Comparison of ENCODE assay signal across 16 cellular contexts in the genomic region with DNA sequence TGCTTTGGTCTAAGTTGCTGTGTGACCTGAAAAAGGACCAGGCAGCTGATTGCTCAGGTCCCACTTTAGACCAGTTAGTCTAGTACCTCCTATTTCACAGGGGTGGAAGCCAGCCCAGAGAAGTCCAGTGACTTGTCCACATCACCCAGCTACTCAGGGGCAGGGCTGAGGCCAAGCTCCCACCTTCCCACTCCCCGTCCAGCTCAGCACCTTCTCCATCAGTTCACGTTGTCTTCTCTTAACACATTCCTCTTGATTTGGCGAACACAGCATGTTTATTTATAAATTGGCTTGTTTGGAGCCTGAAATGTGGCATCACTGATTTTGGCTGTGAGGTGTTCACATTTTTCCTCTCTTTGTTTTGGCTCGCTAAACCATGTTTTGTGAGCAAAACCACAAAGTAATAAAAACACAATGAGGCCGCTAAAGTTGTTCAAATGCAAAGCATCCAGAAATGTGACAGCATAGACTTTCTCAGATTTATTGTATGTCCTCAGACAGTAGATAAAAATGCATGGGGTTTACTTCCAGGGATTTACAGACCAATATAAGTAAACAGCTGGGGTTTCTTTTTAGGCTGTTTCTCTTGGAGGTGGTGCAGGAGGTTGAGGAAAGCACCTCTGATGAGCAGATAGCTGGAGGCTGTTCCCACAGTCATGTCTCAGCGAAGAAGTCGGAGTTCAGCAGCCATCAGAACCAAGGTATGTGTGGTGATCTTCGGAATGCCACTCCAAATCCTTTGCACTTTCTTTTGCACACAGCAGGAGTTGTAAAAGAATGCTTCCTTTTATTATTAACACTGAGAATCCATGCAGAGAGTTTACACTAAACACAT.
DNase-seq lines count a peak whose midpoint lies in the region; ATAC-seq, FAIRE-seq and TF ChIP-seq lines count a peak whose summit lies in the region.
"Had no signal": no experiment of that assay in that cellular context is flagged by ENCODE, and none has a peak within 500 bp of the region (broad histone marks: within the 10 kb centered on the region; RNA-seq: fewer than 3 reads in every experiment).

No MANE protein-coding gene starts in this region.

- H3K9me3 ChIP-seq in GM12878 (replicated peaks; ENCODE audit: control insufficient read depth, insufficient read depth, low read length) (no peaks in the 10 kb centered on the region), keratinocyte (ENCODE audit: control insufficient read depth, low read depth, low read length) (no peaks in the 10 kb centered on the region), SJCRH30 (replicated peaks) (no peaks in the 10 kb centered on the region)
- H3K9me3 ChIP-seq: BE2C, body of pancreas had no signal

- dilution Hi-C loops in keratinocyte (cut with MboI; ENCODE audit: extremely low pct_ligation_motif_present, low sequenced_read_pairs), result no loop called here

- no peak for TF ChIP-seq EP300 in GM12878 (IDR thresholded peaks at IDR 0.05; ENCODE audit: borderline replicate concordance in 1 of 2, control insufficient read depth in 1 of 2, low read depth in 2 of 2, low read length in 2 of 2)

- peaks cover 13% of the 10 kb centered on the region for H3K4me1 ChIP-seq in GM23338 (ENCODE audit: insufficient read depth)
- H3K4me1 ChIP-seq in GM12878 (ENCODE audit: control insufficient read depth, insufficient read depth, low read length), result no peaks in the 10 kb centered on the region
- peaks cover 22% of the 10 kb centered on the region for H3K4me1 ChIP-seq in keratinocyte (ENCODE audit: control insufficient read depth, extremely low read depth, insufficient read depth, low read length)
- H3K4me1 ChIP-seq in SJCRH30, result no peaks in the 10 kb centered on the region
- H3K4me1 ChIP-seq: BE2C, body of pancreas had no signal

- no peak overlapping the region for H3K4me3 Mint-ChIP-seq in GM23338

- no peak overlapping the region for H3K9ac ChIP-seq in GM12878 (ENCODE audit: control insufficient read depth, insufficient read depth, low read length)
- H3K9ac ChIP-seq in keratinocyte (ENCODE audit: control insufficient read depth, extremely low read depth, insufficient read depth, low read length), result no peak overlapping the region

- RAD21 ChIA-PET in GM12878 (lab: Charles Lee; ENCODE audit: unreplicated experiment), result interaction anchor here (1.7 kb wide), 1 partner anchor 91 kb away, joined by 6 read pairs; no protein-coding TSS in a partner anchor

- H3K4me1 Mint-ChIP-seq in GM23338, result peaks cover 21% of the 10 kb centered on the region

- POLR2A ChIA-PET in GM12878 (lab: Charles Lee), result interaction anchor here (0.6 kb wide), 1 partner anchor 84 kb away, joined by 4 read pairs; no protein-coding TSS in a partner anchor

- DNase-seq in AG20443 (ENCODE audit: low spot score) (peak; percentile 41), GM23338 (ENCODE audit: low spot score) (peak; percentile 17), GM12878 (ENCODE audit: low read depth, low spot score) (no peak), keratinocyte (ENCODE audit: low read depth, low spot score) (no peak), H7 (no peak), SJCRH30 (no peak)
- no peak for DNase-seq in stimulated activated CD4-positive, alpha-beta T cell treated with anti-CD3 and anti-CD28 coated beads, Interleukin-4, amount 100 ng/mL, for 1 hour
- DNase-seq: activated CD8-positive, alpha-beta memory T cell treated with anti-CD3 and anti-CD28 coated beads for 24 hours; BE2C; body of pancreas; DMS 273 treated with DMSO at 0.1 percent for 48 hours; dorsolateral prefrontal cortex; NCI-H187 treated with DMSO at 0.1 percent for 48 hours; stimulated activated CD4-positive, alpha-beta T cell treated with anti-CD3 and anti-CD28 coated beads, Interleukin-15, amount 100 ng/mL, for 24 hours; WERI-Rb-1 had no signal

- H3F3A ChIP-seq in GM23338 (replicated peaks; ENCODE audit: low read depth), result 0 out of 2 replicates have a peak, but pooled peaks cover 4% of the 10 kb centered on the region

- TF ChIP-seq CTCF in GM23338 (conservative IDR thresholded peaks at IDR 0.05; ENCODE audit: low read depth in 2 of 2) (no peak), GM12878 (IDR thresholded peaks at IDR 0.05 in 2 of 3, conservative IDR thresholded peaks at IDR 0.05 in 1 of 3; ENCODE audit: control insufficient read depth in 2 of 3, extremely low read depth in 1 of 3, insufficient read depth in 1 of 3, low read depth in 3 of 3, low read length in 3 of 3) (no peak), keratinocyte (optimal IDR thresholded peaks at IDR 0.05 in 1 of 3, IDR thresholded peaks at IDR 0.05 in 1 of 3, conservative IDR thresholded peaks at IDR 0.05 in 1 of 3; ENCODE audit: extremely low read depth in 1 of 3, insufficient read depth in 2 of 3, low read length in 3 of 3) (no peak)

- no peaks in the 10 kb centered on the region for H3K9me3 Mint-ChIP-seq in GM23338

- H2AFZ ChIP-seq in GM23338 (peak overlapping the region; percentile 20; the same call in 1 of the 2 replicates), GM12878 (ENCODE audit: control insufficient read depth, low read depth, low read length) (no peak overlapping the region), keratinocyte (ENCODE audit: control insufficient read depth, low read length) (no peak overlapping the region)

- FAIRE-seq in GM12878 (lab: Jason Lieb, UNC) (peak; percentile 38), keratinocyte (lab: Jason Lieb, UNC) (peak; percentile 93)

- in situ Hi-C loops in GM12878 (cut with MboI), result no loop called here

- H3K36me3 ChIP-seq in GM23338 (ENCODE audit: insufficient read depth) (no peaks in the 10 kb centered on the region), GM12878 (ENCODE audit: control insufficient read depth in 2 of 2, insufficient read depth in 2 of 2, low read length in 1 of 2) (no peaks in the 10 kb centered on the region), keratinocyte (ENCODE audit: control insufficient read depth in 2 of 2, extremely low read depth in 1 of 2, insufficient read depth in 2 of 2, low read length in 2 of 2) (no peaks in the 10 kb centered on the region), H7 (replicated peaks; ENCODE audit: control insufficient read depth, insufficient read depth, low read length) (no peaks in the 10 kb centered on the region; the same call in 1 of the 2 replicates), SJCRH30 (no peaks in the 10 kb centered on the region)
- H3K36me3 ChIP-seq: BE2C, WERI-Rb-1 had no signal

- H3K27me3 ChIP-seq in GM23338 (ENCODE audit: insufficient read depth) (no peaks in the 10 kb centered on the region), GM12878 (replicated peaks in 1 of 2; ENCODE audit: control insufficient read depth in 2 of 2, insufficient read depth in 2 of 2, low read length in 1 of 2) (peaks cover 0 to 5% of the 10 kb centered on the region in 2 experiments; a peak in 2 of 4 replicates), keratinocyte (ENCODE audit: control insufficient read depth, extremely low read depth, insufficient read depth, low read length) (peaks cover 4% of the 10 kb centered on the region), H7 (ENCODE audit: control insufficient read depth, insufficient read depth, low read length) (no peaks in the 10 kb centered on the region), SJCRH30 (peaks cover 16% of the 10 kb centered on the region; the same call in 1 of the 2 replicates)
- H3K27me3 ChIP-seq: body of pancreas, dorsolateral prefrontal cortex had no signal

- no TSS peak for BruUV-seq in GM12878 (replicated peaks; lab: Mats Ljungman, UMichigan)

- intact Hi-C loops in GM12878 (cut with micrococcal nuclease; ENCODE audit: unreplicated experiment), result no loop called here

- H3K36me3 Mint-ChIP-seq in GM23338 (ENCODE audit: low read depth), result no peaks in the 10 kb centered on the region

- H3K9me2 ChIP-seq in GM23338 (ENCODE audit: insufficient read depth), result no peaks in the 10 kb centered on the region

- no peaks in the 10 kb centered on the region for H3K9me1 ChIP-seq in keratinocyte (ENCODE audit: control insufficient read depth, extremely low read depth, insufficient read depth, low read length)

- ATAC-seq in GM23338 (peak; percentile 59), GM12878 (no peak), GM21381 (IDR thresholded peaks at IDR 0.05; ENCODE audit: unreplicated experiment) (no peak)
- ATAC-seq: body of pancreas had no signal

- peak overlapping the region; percentile 10; the same call in 1 of the 2 replicates for H3K27ac ChIP-seq in GM23338 (ENCODE audit: low read depth)
- H3K27ac ChIP-seq in GM12878 (ENCODE audit: control insufficient read depth, insufficient read depth), result no peak overlapping the region
- no peak overlapping the region for H3K27ac ChIP-seq in keratinocyte (ENCODE audit: control insufficient read depth, insufficient read depth, low read length)
- no peak overlapping the region for H3K27ac ChIP-seq in SJCRH30
- H3K27ac ChIP-seq: body of pancreas, WERI-Rb-1 had no signal

- H4K20me1 ChIP-seq in GM23338 (replicated peaks; ENCODE audit: insufficient read depth) (no peaks in the 10 kb centered on the region), GM12878 (ENCODE audit: control insufficient read depth, insufficient read depth) (no peaks in the 10 kb centered on the region), keratinocyte (ENCODE audit: control insufficient read depth, extremely low read depth, insufficient read depth, low read length) (no peaks in the 10 kb centered on the region)

- TF ChIP-seq RAD21 in GM12878 (IDR thresholded peaks at IDR 0.05; ENCODE audit: insufficient read depth, low read depth, low read length), result no peak

- no peak for TF ChIP-seq POLR2A in GM12878 (IDR thresholded peaks at IDR 0.05; ENCODE audit: low read depth, low read length)

- H3K79me2 ChIP-seq in GM23338 (replicated peaks; ENCODE audit: insufficient read depth) (no peaks in the 10 kb centered on the region), GM12878 (ENCODE audit: control insufficient read depth, insufficient read depth, low read length) (no peaks in the 10 kb centered on the region), keratinocyte (ENCODE audit: control insufficient read depth, insufficient read depth, low read length) (no peaks in the 10 kb centered on the region)

- WGBS in GM12878 (ENCODE audit: insufficient coverage, insufficient replicate concordance, low lambda C conversion rate, missing lambda C conversion rate), result 18% methylated on average over 8 of the region's 8 CpGs

- H3K4me3 ChIP-seq in GM23338 (no peak overlapping the region), GM12878 (no peak overlapping the region), keratinocyte (ENCODE audit: control insufficient read depth in 2 of 3, extremely low read depth in 1 of 3, insufficient read depth in 2 of 3, low read depth in 1 of 3, low read length in 3 of 3) (no peak overlapping the region), H7 (ENCODE audit: insufficient read depth, low read depth, low read length) (no peak overlapping the region), SJCRH30 (no peak overlapping the region)
- H3K4me3 ChIP-seq: body of pancreas, dorsolateral prefrontal cortex had no signal

- SMC1A ChIA-PET in GM12878 (lab: Charles Lee; ENCODE audit: uncharacterized antibody, unreplicated experiment), result interaction anchor here (1.4 kb wide), 1 partner anchor 79 kb away, joined by 3 read pairs; no protein-coding TSS in a partner anchor

- H3K4me2 ChIP-seq in GM23338 (0 out of 2 replicates have a peak overlapping the region, but pooled peaks have one; percentile 30), GM12878 (ENCODE audit: control insufficient read depth, insufficient read depth) (no peak overlapping the region), keratinocyte (ENCODE audit: control insufficient read depth, extremely low read depth, insufficient read depth, low read depth, low read length) (peak overlapping the region; percentile 27)

- H3K27ac Mint-ChIP-seq in GM23338, result no peak overlapping the region

- peaks cover 5% of the 10 kb centered on the region for H3K27me3 Mint-ChIP-seq in GM23338 (ENCODE audit: insufficient read depth, low read depth, poor library complexity)

- CTCF ChIA-PET in GM12878 (lab: Yijun Ruan, JAX), result interaction anchor here (1.1 kb wide), 1 partner anchor 90 kb away, joined by 6 read pairs; no protein-coding TSS in a partner anchor

Comparison
In these comparisons a context has a peak if more than half of its experiments do, and no peak if none do; other contexts are left out.
1. DNase-seq: peak in AG20443 (single experiment) and GM23338 (single experiment); none in GM12878 (single experiment), keratinocyte (single experiment), H7 (single experiment), SJCRH30 (0 of 2) and stimulated activated CD4-positive, alpha-beta T cell treated with anti-CD3 and anti-CD28 coated beads, Interleukin-4, amount 100 ng/mL, for 1 hour (single experiment).